ENCODE assay signal across 8 cellular contexts in genomic region chr17:80899402-80900268, GRCh38.
DNase-seq lines count a peak whose midpoint lies in the region; ATAC-seq and TF ChIP-seq lines count a peak whose summit lies in the region.

No MANE protein-coding gene starts in this region.

- H3K4me3 Mint-ChIP-seq in IgD-negative memory B cell: peak overlapping the region in 1 of 4 donors; percentile 90
- H3K4me3 Mint-ChIP-seq in natural killer cell: no peak overlapping the region
- H3K4me3 Mint-ChIP-seq in type B pancreatic cell: no peak overlapping the region

- H3K36me3 Mint-ChIP-seq in IgD-negative memory B cell: peaks cover 6% of the 10 kb centered on the region
- H3K36me3 Mint-ChIP-seq in natural killer cell: no peaks in the 10 kb centered on the region
- peaks cover 22% of the 10 kb centered on the region for H3K36me3 Mint-ChIP-seq in type B pancreatic cell

- intact Hi-C loops in natural killer cell (cut with micrococcal nuclease): no loop called here

- H3K4me1 Mint-ChIP-seq in IgD-negative memory B cell (peaks cover 20 to 24% (median 20%) of the 10 kb centered on the region in 3 donors), natural killer cell (peaks cover 0 to 7% of the 10 kb centered on the region in 2 donors), type B pancreatic cell (ENCODE audit: unreplicated experiment) (peaks cover 22% of the 10 kb centered on the region)

- H3K9me3 Mint-ChIP-seq in IgD-negative memory B cell: no peaks in the 10 kb centered on the region
- no peaks in the 10 kb centered on the region for H3K9me3 Mint-ChIP-seq in natural killer cell
- no peaks in the 10 kb centered on the region for H3K9me3 Mint-ChIP-seq in type B pancreatic cell

- ATAC-seq in natural killer cell: peak; percentile 53 to 74 (median 58)

- H3K27ac Mint-ChIP-seq in IgD-negative memory B cell (peak overlapping the region in 2 of 3 donors; percentile 73 to 96), natural killer cell (no peak overlapping the region), type B pancreatic cell (no peak overlapping the region)

- peak; percentile 54 for TF ChIP-seq CTCF in natural killer cell (IDR thresholded peaks at IDR 0.05)
- TF ChIP-seq CTCF in type B pancreatic cell (conservative IDR thresholded peaks at IDR 0.05): peak; percentile 76

- no peaks in the 10 kb centered on the region for H3K27me3 Mint-ChIP-seq in IgD-negative memory B cell
- no peaks in the 10 kb centered on the region for H3K27me3 Mint-ChIP-seq in natural killer cell (ENCODE audit: low read depth in 2 of 2)
- no peaks in the 10 kb centered on the region for H3K27me3 Mint-ChIP-seq in type B pancreatic cell

- peak; percentile 3 for DNase-seq in CMK (ENCODE audit: low read depth)
- DNase-seq in activated CD4-positive, CD25-positive, alpha-beta regulatory T cell (lab: John Stamatoyannopoulos, UW): peak; percentile 59 to 72 (median 68)
- peak; percentile 9 for DNase-seq in cerebellar cortex (ENCODE audit: low spot score)
- peak; percentile 38 for DNase-seq in natural killer cell
- DNase-seq in type B pancreatic cell (ENCODE audit: extremely low spot score, unreplicated experiment): no peak
- no peak for DNase-seq in C1 segment of cervical spinal cord (lab: John Stamatoyannopoulos, UW)
- DNase-seq in SK-N-DZ (ENCODE audit: low spot score): no peak

Comparison
In these comparisons a context has a peak if more than half of its experiments do, and no peak if none do; other contexts are left out.
1. DNase-seq: peak in CMK (single experiment), activated CD4-positive, CD25-positive, alpha-beta regulatory T cell (4 of 4), cerebellar cortex (single experiment) and natural killer cell (single experiment); none in type B pancreatic cell (single experiment), C1 segment of cervical spinal cord (0 of 14) and SK-N-DZ (single experiment).
2. H3K27ac Mint-ChIP-seq: peak in IgD-negative memory B cell (2 of 3); none in natural killer cell (0 of 2) and type B pancreatic cell (single experiment).